27 cellular contexts compared by ENCODE assay signal in genomic region chr2:75246441-75247167, GRCh38. TPM values are rescaled to one million over a fixed set of nuclear protein-coding genes. Genes with fewer than 3 reads are reported as not detected.
"Had no signal": no experiment of that assay in that cellular context is flagged by ENCODE, and none has a peak within 500 bp of the region (broad histone marks: within the 10 kb centered on the region; RNA-seq: fewer than 3 reads in every experiment).

No MANE protein-coding gene starts in this region.

- H3K4me3 ChIP-seq: gastrocnemius medialis, right lobe of liver, skin epidermis, tibial artery had no signal

- H3K4me1 Mint-ChIP-seq: activated CD4-positive, alpha-beta memory T cell treated with anti-CD3 and anti-CD28 coated beads, Interleukin-2, amount 10 ng/mL, durations not matched to agents 7 days and 5 days; activated naive CD4-positive, alpha-beta T cell treated with anti-CD3 and anti-CD28 coated beads, Interleukin-2, amount 10 ng/mL, durations not matched to agents 7 days and 5 days; brain; memory B cell; naive B cell; stimulated activated effector memory CD8-positive, alpha-beta T cell treated with anti-CD3 and anti-CD28 coated beads, Interleukin-12 subunit alpha, Interleukin-12 subunit beta, amount 100 ng/mL, for 72 hours; stimulated activated naive CD8-positive, alpha-beta T cell treated with anti-CD3 and anti-CD28 coated beads, Interleukin-15, amount 100 ng/mL, for 72 hours; T-helper 17 cell had no signal

- H3K27me3 Mint-ChIP-seq: activated naive CD4-positive, alpha-beta T cell treated with anti-CD3 and anti-CD28 coated beads, Interleukin-2, amount 10 ng/mL, durations not matched to agents 7 days and 5 days; brain; stimulated activated naive CD8-positive, alpha-beta T cell treated with anti-CD3 and anti-CD28 coated beads, Interleukin-15, amount 100 ng/mL, for 72 hours had no signal

- H3K4me1 ChIP-seq: gastrocnemius medialis, right lobe of liver, tibial artery had no signal

- H3K36me3 Mint-ChIP-seq: activated naive CD4-positive, alpha-beta T cell treated with anti-CD3 and anti-CD28 coated beads, Interleukin-2, amount 10 ng/mL, durations not matched to agents 7 days and 5 days; brain; stimulated activated effector memory CD8-positive, alpha-beta T cell treated with anti-CD3 and anti-CD28 coated beads, Interleukin-12 subunit alpha, Interleukin-12 subunit beta, amount 100 ng/mL, for 72 hours had no signal

- ATAC-seq: activated T-cell treated with anti-CD3 and anti-CD28 coated beads, Interleukin-2, amount 50 U/mL, for 72 hours; gastrocnemius medialis; left colon; right lobe of liver; stimulated activated effector memory CD8-positive, alpha-beta T cell treated with anti-CD3 and anti-CD28 coated beads, Interleukin-12 subunit alpha, Interleukin-12 subunit beta, amount 100 ng/mL, for 72 hours; stimulated activated naive CD8-positive, alpha-beta T cell treated with anti-CD3 and anti-CD28 coated beads, Interleukin-15, amount 100 ng/mL, for 72 hours; T-helper 17 cell had no signal

- H3K9me3 ChIP-seq: gastrocnemius medialis, right lobe of liver had no signal

- H3K27me3 ChIP-seq: gastrocnemius medialis, right lobe of liver, tibial artery had no signal

- H3K27ac ChIP-seq: gastrocnemius medialis, right lobe of liver, skin epidermis, tibial artery had no signal

- H3K36me3 ChIP-seq: gastrocnemius medialis, right lobe of liver, tibial artery had no signal

- FAIRE-seq: endometrium, keratinocyte had no signal

- DNase-seq: activated CD4-positive, alpha-beta memory T cell treated with anti-CD3 and anti-CD28 coated beads, Interleukin-2, amount 10 ng/mL, durations not matched to agents 7 days and 5 days; activated CD4-positive, alpha-beta T cell treated with anti-CD3 and anti-CD28 coated beads for 48 hours; activated CD4-positive, CD25-positive, alpha-beta regulatory T cell; activated effector memory CD4-positive, alpha-beta T cell treated with anti-CD3 and anti-CD28 coated beads, Interleukin-2, amount 50 U/mL, for 16 hours; activated naive CD4-positive, alpha-beta T cell treated with anti-CD3 and anti-CD28 coated beads, Interleukin-2, amount 10 ng/mL, durations not matched to agents 7 days and 5 days; activated T-cell treated with anti-CD3 and anti-CD28 coated beads, Interleukin-2, amount 50 U/mL, for 72 hours; effector CD4-positive, alpha-beta T cell; gastrocnemius medialis; left colon; naive B cell; occipital lobe; posterior cingulate gyrus; right lobe of liver; stimulated activated CD4-positive, alpha-beta T cell treated with anti-CD3 and anti-CD28 coated beads, Interleukin-2, amount 100 ng/mL, for 24 hours; stimulated activated naive CD8-positive, alpha-beta T cell treated with anti-CD3 and anti-CD28 coated beads, Interleukin-15, amount 100 ng/mL, for 72 hours; T-helper 17 cell; tibial artery had no signal

- H3K9me3 Mint-ChIP-seq: activated CD4-positive, alpha-beta memory T cell treated with anti-CD3 and anti-CD28 coated beads, Interleukin-2, amount 10 ng/mL, durations not matched to agents 7 days and 5 days had no signal

- H3K27ac Mint-ChIP-seq: activated CD4-positive, alpha-beta memory T cell treated with anti-CD3 and anti-CD28 coated beads, Interleukin-2, amount 10 ng/mL, durations not matched to agents 7 days and 5 days; activated naive CD4-positive, alpha-beta T cell treated with anti-CD3 and anti-CD28 coated beads, Interleukin-2, amount 10 ng/mL, durations not matched to agents 7 days and 5 days; activated T-cell treated with anti-CD3 and anti-CD28 coated beads, Interleukin-2, amount 50 U/mL, for 72 hours; brain; dendritic cell treated with granulocyte-macrophage colony-stimulating factor and Interleukin-4, amounts not matched to agents 40 ng/mL and 50 ng/mL, for 4 days; memory B cell; stimulated activated effector memory CD8-positive, alpha-beta T cell treated with anti-CD3 and anti-CD28 coated beads, Interleukin-12 subunit alpha, Interleukin-12 subunit beta, amount 100 ng/mL, for 72 hours; stimulated activated naive CD8-positive, alpha-beta T cell treated with anti-CD3 and anti-CD28 coated beads, Interleukin-15, amount 100 ng/mL, for 72 hours; T-helper 17 cell had no signal

- H3K4me3 Mint-ChIP-seq: activated CD4-positive, alpha-beta memory T cell treated with anti-CD3 and anti-CD28 coated beads, Interleukin-2, amount 10 ng/mL, durations not matched to agents 7 days and 5 days; activated naive CD4-positive, alpha-beta T cell treated with anti-CD3 and anti-CD28 coated beads, Interleukin-2, amount 10 ng/mL, durations not matched to agents 7 days and 5 days; activated T-cell treated with anti-CD3 and anti-CD28 coated beads, Interleukin-2, amount 50 U/mL, for 72 hours; brain; dendritic cell treated with granulocyte-macrophage colony-stimulating factor and Interleukin-4, amounts not matched to agents 40 ng/mL and 50 ng/mL, for 4 days; memory B cell; naive B cell; stimulated activated effector memory CD8-positive, alpha-beta T cell treated with anti-CD3 and anti-CD28 coated beads, Interleukin-12 subunit alpha, Interleukin-12 subunit beta, amount 100 ng/mL, for 72 hours; stimulated activated naive CD8-positive, alpha-beta T cell treated with anti-CD3 and anti-CD28 coated beads, Interleukin-15, amount 100 ng/mL, for 72 hours; T-helper 17 cell had no signal

RNA-seq across cellular contexts. Expression of gene TACR1, which starts 47.3 kb away (rescaled TPM):
- total RNA-seq: activated CD4-positive, alpha-beta memory T cell treated with anti-CD3 and anti-CD28 coated beads, Interleukin-2, amount 10 ng/mL, durations not matched to agents 7 days and 5 days; activated T-cell treated with anti-CD3 and anti-CD28 coated beads, Interleukin-2, amount 50 U/mL, for 72 hours; cardiac septum; chondrocyte; epithelial cell of proximal tubule; right lobe of liver; T-helper 17 cell had no signal
- polyA plus RNA-seq: keratinocyte had no signal
